Comparison of ENCODE assay signal across 33 cellular contexts in the genomic region with DNA sequence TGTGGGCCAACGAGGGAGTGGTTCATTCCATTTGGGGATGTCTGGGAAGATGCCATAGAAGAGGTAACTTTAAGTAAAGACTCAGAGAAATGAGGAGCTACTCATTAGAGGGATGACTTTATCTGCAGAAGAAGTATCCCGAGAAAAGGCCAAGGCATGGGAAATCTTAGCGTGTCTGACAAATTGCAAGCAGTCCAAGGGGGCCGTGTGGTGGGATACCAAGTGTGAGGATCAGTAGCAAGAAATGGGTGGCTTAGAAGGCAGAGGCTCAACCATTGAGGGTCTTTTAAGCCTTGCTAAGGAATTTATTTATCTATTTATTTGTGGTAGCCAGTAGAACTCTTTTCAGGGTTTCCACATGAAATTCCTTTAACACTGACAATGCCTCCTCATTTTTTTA.
DNase-seq lines count a peak whose midpoint lies in the region; FAIRE-seq and TF ChIP-seq lines count a peak whose summit lies in the region.
"Had no signal": no experiment of that assay in that cellular context is flagged by ENCODE, and none has a peak within 500 bp of the region (broad histone marks: within the 10 kb centered on the region; RNA-seq: fewer than 3 reads in every experiment).

No MANE protein-coding gene starts in this region.

- H4K91ac ChIP-seq in H1 (replicated peaks; ENCODE audit: insufficient read length, low read length) = no peak overlapping the region
- no peak overlapping the region for H4K91ac ChIP-seq in H9 (ENCODE audit: insufficient read length, low read depth, low read length)

- H3K9me3 Mint-ChIP-seq in H9 = no peaks in the 10 kb centered on the region; a peak in 2 of 5 replicates
- H3K9me3 Mint-ChIP-seq: CD4-positive, alpha-beta T cell; CD8-positive, alpha-beta memory T cell; CD8-positive, alpha-beta T cell had no signal

- no peak overlapping the region for H3K27ac ChIP-seq in H1 (ENCODE audit: low read depth, low read length)
- H3K27ac ChIP-seq in esophagus muscularis mucosa (replicated peaks in 1 of 4) = no peak overlapping the region
- no peak overlapping the region for H3K27ac ChIP-seq in H9 (ENCODE audit: insufficient read length, low read depth, low read length)
- H3K27ac ChIP-seq: 22Rv1; A549; BLaER1; BLaER1 treated with 17β-estradiol and CSF1 and Interleukin-3, amounts not matched to agents 10 nM and 100 nM; C4-2B had no signal

- H3K18ac ChIP-seq in H1 (ENCODE audit: extremely low read depth, low read length) (no peak overlapping the region), H9 (ENCODE audit: insufficient read length, low read depth, low read length) (no peak overlapping the region)

- H2BK20ac ChIP-seq in H1 (ENCODE audit: low read length) (no peak overlapping the region), H9 (ENCODE audit: low read depth, low read length, poor library complexity, severe bottlenecking) (no peak overlapping the region)

- no peaks in the 10 kb centered on the region for H3K79me2 ChIP-seq in H1 (ENCODE audit: control insufficient read depth in 1 of 2, insufficient read depth in 2 of 2, low read length in 2 of 2)
- no peaks in the 10 kb centered on the region for H3K79me2 ChIP-seq in H9 (ENCODE audit: insufficient read depth, low read length)

- H3K36me3 ChIP-seq in H1 (ENCODE audit: control insufficient read depth in 2 of 4, insufficient read depth in 4 of 4, low read length in 3 of 4) (no peaks in the 10 kb centered on the region), esophagus muscularis mucosa (no peaks in the 10 kb centered on the region)
- H3K36me3 ChIP-seq: BE2C; BLaER1; BLaER1 treated with 17β-estradiol and CSF1 and Interleukin-3, amounts not matched to agents 10 nM and 100 nM had no signal

- no peak overlapping the region for H2BK5ac ChIP-seq in H1 (ENCODE audit: low read depth, low read length)
- H2BK5ac ChIP-seq in H9 (ENCODE audit: insufficient read length, low read length) = no peak overlapping the region

- H3K9me3 ChIP-seq in H1 (ENCODE audit: insufficient read depth in 2 of 2, low read depth in 1 of 2, low read length in 1 of 2) (no peaks in the 10 kb centered on the region), esophagus muscularis mucosa (no peaks in the 10 kb centered on the region), H9 (ENCODE audit: control insufficient read depth, low read depth, low read length) (no peaks in the 10 kb centered on the region)
- H3K9me3 ChIP-seq: BE2C, BLaER1, Caco-2 had no signal

- H3K4me1 ChIP-seq in H1 (replicated peaks in 1 of 4; ENCODE audit: control insufficient read depth in 3 of 4, insufficient read depth in 4 of 4, low read length in 3 of 4) = no peaks in the 10 kb centered on the region
- H3K4me1 ChIP-seq in esophagus muscularis mucosa = no peaks in the 10 kb centered on the region
- no peaks in the 10 kb centered on the region for H3K4me1 ChIP-seq in H9 (ENCODE audit: insufficient read depth, low read length)
- H3K4me1 ChIP-seq: A549; BE2C; BLaER1; BLaER1 treated with 17β-estradiol and CSF1 and Interleukin-3, amounts not matched to agents 10 nM and 100 nM; Caco-2 had no signal

- POLR2A ChIA-PET in H1 (lab: Charles Lee; ENCODE audit: partially characterized antibody) = no interaction called here

- intact Hi-C loops in esophagus muscularis mucosa (cut with DNase I) = no loop called here

- no peak overlapping the region for H3K14ac ChIP-seq in H1 (ENCODE audit: insufficient read length)
- H3K14ac ChIP-seq in H9 (ENCODE audit: insufficient read depth, low read length) = no peak overlapping the region

- no peaks in the 10 kb centered on the region for H3K4me1 Mint-ChIP-seq in H9
- H3K4me1 Mint-ChIP-seq: B cell; CD14-positive monocyte; CD4-positive, alpha-beta memory T cell; CD4-positive, CD25-positive, alpha-beta regulatory T cell; CD8-positive, alpha-beta memory T cell had no signal

- no peak overlapping the region for H2BK12ac ChIP-seq in H1 (ENCODE audit: low read depth, low read length)
- H2BK12ac ChIP-seq in H9 (ENCODE audit: insufficient read length, low read depth, low read length) = no peak overlapping the region

- H4K5ac ChIP-seq in H1 (ENCODE audit: insufficient read length, low read depth, low read length) (no peak overlapping the region), H9 (ENCODE audit: insufficient read length, low read depth, low read length) (no peak overlapping the region)

- H2BK15ac ChIP-seq in H1 (ENCODE audit: low read length) (no peak overlapping the region), H9 (ENCODE audit: low read depth, low read length) (no peak overlapping the region)

- H3K4me3 ChIP-seq in H1 (ENCODE audit: extremely low read depth in 1 of 4, insufficient read depth in 2 of 4, low read depth in 3 of 4, low read length in 4 of 4) (no peak overlapping the region), esophagus muscularis mucosa (no peak overlapping the region)
- H3K4me3 ChIP-seq: A549; BLaER1; BLaER1 treated with 17β-estradiol and CSF1 and Interleukin-3, amounts not matched to agents 10 nM and 100 nM had no signal

- TF ChIP-seq RAD21 in H1 (IDR thresholded peaks at IDR 0.05 in 1 of 2, conservative IDR thresholded peaks at IDR 0.05 in 1 of 2; ENCODE audit: low read depth in 2 of 2, low read length in 2 of 2) = no peak

- TF ChIP-seq CTCF in H1 (IDR thresholded peaks at IDR 0.05; ENCODE audit: control extremely low read depth in 1 of 3, insufficient read depth in 1 of 3, low read depth in 1 of 3, low read length in 3 of 3) (no peak), esophagus muscularis mucosa (IDR thresholded peaks at IDR 0.05) (no peak), H9 (conservative IDR thresholded peaks at IDR 0.05) (no peak)

- H2AK5ac ChIP-seq in H1 (ENCODE audit: low read depth, low read length) (0 out of 2 replicates have a peak overlapping the region, but pooled peaks have one; percentile 39), H9 (ENCODE audit: insufficient read length, low read length) (no peak overlapping the region)

- FAIRE-seq in H1 (lab: Jason Lieb, UNC) = no peak
- FAIRE-seq: A204.1, A549, D721Med had no signal

- H3K27me3 Mint-ChIP-seq in H9 (ENCODE audit: low read depth) = no peaks in the 10 kb centered on the region; the same call in 1 of the 2 replicates
- H3K27me3 Mint-ChIP-seq: CD4-positive, alpha-beta T cell had no signal

- TF ChIP-seq POLR2A in H1 (IDR thresholded peaks at IDR 0.05; ENCODE audit: control extremely low read depth in 1 of 2, low read depth in 2 of 2, low read length in 2 of 2) = no peak
- no peak for TF ChIP-seq POLR2A in esophagus muscularis mucosa (IDR thresholded peaks at IDR 0.05; ENCODE audit: low read depth)

- no peaks in the 10 kb centered on the region for H3K79me1 ChIP-seq in H1 (ENCODE audit: low read depth, low read length)
- no peaks in the 10 kb centered on the region for H3K79me1 ChIP-seq in H9 (ENCODE audit: insufficient read depth, low read depth, low read length, poor library complexity, severe bottlenecking)

- no peak overlapping the region for H2AFZ ChIP-seq in H1 (ENCODE audit: low read length)
- no peak overlapping the region for H2AFZ ChIP-seq in H9 (ENCODE audit: low read length)

- H3K4ac ChIP-seq in H1 (replicated peaks; ENCODE audit: insufficient read length, low read depth, low read length) (no peak overlapping the region), H9 (ENCODE audit: low read depth, low read length) (no peak overlapping the region)

- H3K27me3 ChIP-seq in H1 (replicated peaks in 1 of 4; ENCODE audit: control insufficient read depth in 3 of 4, extremely low read depth in 1 of 4, insufficient read depth in 3 of 4, low read length in 3 of 4) (no peaks in the 10 kb centered on the region), esophagus muscularis mucosa (no peaks in the 10 kb centered on the region), H9 (ENCODE audit: insufficient read depth, low read length) (no peaks in the 10 kb centered on the region)
- H3K27me3 ChIP-seq: BE2C; BLaER1; BLaER1 treated with 17β-estradiol and CSF1 and Interleukin-3, amounts not matched to agents 10 nM and 100 nM had no signal

- TF ChIP-seq EP300 in H1 (IDR thresholded peaks at IDR 0.05; ENCODE audit: borderline replicate concordance in 1 of 2, low read depth in 2 of 2, low read length in 2 of 2) (no peak), esophagus muscularis mucosa (IDR thresholded peaks at IDR 0.05) (no peak)

- H4K20me1 ChIP-seq in H1 (replicated peaks in 1 of 2; ENCODE audit: control insufficient read depth in 1 of 2, insufficient read depth in 2 of 2, low read length in 2 of 2) (no peaks in the 10 kb centered on the region), H9 (ENCODE audit: control insufficient read depth, insufficient read depth, insufficient read length) (no peaks in the 10 kb centered on the region)
- H4K20me1 ChIP-seq: BLaER1; BLaER1 treated with 17β-estradiol and CSF1 and Interleukin-3, amounts not matched to agents 10 nM and 100 nM had no signal

- H2BK120ac ChIP-seq in H1 (replicated peaks; ENCODE audit: low read depth, low read length) (no peak overlapping the region), H9 (ENCODE audit: low read depth, low read length, poor library complexity, severe bottlenecking) (no peak overlapping the region)

- H3K23ac ChIP-seq in H1 (ENCODE audit: insufficient read length) (no peak overlapping the region), H9 (ENCODE audit: insufficient read length, low read depth, low read length) (no peak overlapping the region)

- no peak overlapping the region for H3K9ac ChIP-seq in H1 (replicated peaks in 1 of 4; ENCODE audit: extremely low read depth in 1 of 4, low read depth in 3 of 4, low read length in 3 of 4)
- no peak overlapping the region for H3K9ac ChIP-seq in H9 (ENCODE audit: extremely low read depth, insufficient read length, low read length)
- H3K9ac ChIP-seq: BLaER1; BLaER1 treated with 17β-estradiol and CSF1 and Interleukin-3, amounts not matched to agents 10 nM and 100 nM had no signal

- 0 out of 7 replicates have a peak, but pooled peaks cover 0 to 3% (median 0%) of the 10 kb centered on the region in 3 experiments for H3K36me3 Mint-ChIP-seq in H9 (ENCODE audit: insufficient read depth in 1 of 3, low read depth in 3 of 3)
- H3K36me3 Mint-ChIP-seq: CD14-positive monocyte; CD4-positive, alpha-beta memory T cell; CD4-positive, CD25-positive, alpha-beta regulatory T cell; CD8-positive, alpha-beta memory T cell; CD8-positive, alpha-beta T cell had no signal

- H4K8ac ChIP-seq in H1 (ENCODE audit: extremely low read depth, insufficient read depth, low read length) (no peak overlapping the region), H9 (replicated peaks; ENCODE audit: insufficient read length, low read depth, low read length) (no peak overlapping the region)

- CTCF ChIA-PET in H1 (lab: Charles Lee; ENCODE audit: partially characterized antibody) = no interaction called here

- H3T11ph ChIP-seq in H9 (ENCODE audit: low read length) = no peak overlapping the region

- DNase-seq in H1 (ENCODE audit: low read depth in 1 of 2, low spot score in 2 of 2) = no peak
- peak; percentile 90 for DNase-seq in esophagus muscularis mucosa (ENCODE audit: extremely low spot score)
- no peak for DNase-seq in effector CD4-positive, alpha-beta T cell
- no peak for DNase-seq in H9
- DNase-seq: 8988T; ACHN; AML-193; BE2C; C1 segment of cervical spinal cord; Caco-2; Calu3; CD4-positive, alpha-beta memory T cell; CD4-positive, alpha-beta T cell; CD4-positive, CD25-positive, alpha-beta regulatory T cell; CD8-positive, alpha-beta memory T cell; CD8-positive, alpha-beta T cell; COR-L47; DMS 273 treated with DMSO at 0.1 percent for 48 hours; DMS153; DMS53; DMS79; DMS79 treated with DMSO at 0.1 percent for 48 hours; DND-41; EL had no signal

- H3K56ac ChIP-seq in H1 (replicated peaks; ENCODE audit: insufficient read length, low read depth, low read length) = no peak overlapping the region
- no peak overlapping the region for H3K56ac ChIP-seq in H9 (ENCODE audit: insufficient read length, low read depth, low read length)

- H3K23me2 ChIP-seq in H1 (ENCODE audit: low read depth, low read length) (no peaks in the 10 kb centered on the region), H9 (ENCODE audit: insufficient read length, low read depth, low read length, poor library complexity, severe bottlenecking) (no peaks in the 10 kb centered on the region)

- no peak overlapping the region for H3K4me2 ChIP-seq in H1 (ENCODE audit: insufficient read depth in 1 of 2, low read depth in 2 of 2, low read length in 2 of 2)
- H3K4me2 ChIP-seq in H9 (ENCODE audit: insufficient read depth, insufficient read length, low read length) = no peak overlapping the region
- H3K4me2 ChIP-seq: A549; BLaER1; BLaER1 treated with 17β-estradiol and CSF1 and Interleukin-3, amounts not matched to agents 10 nM and 100 nM had no signal

- no peak overlapping the region for H3K27ac Mint-ChIP-seq in H9
- H3K27ac Mint-ChIP-seq: B cell; CD14-positive monocyte; CD4-positive, alpha-beta T cell; CD4-positive, CD25-positive, alpha-beta regulatory T cell; CD8-positive, alpha-beta memory T cell; CD8-positive, alpha-beta T cell had no signal

- H3K4me3 Mint-ChIP-seq in H9 = no peak overlapping the region
- H3K4me3 Mint-ChIP-seq: B cell; CD14-positive monocyte; CD4-positive, alpha-beta memory T cell; CD4-positive, alpha-beta T cell; CD4-positive, CD25-positive, alpha-beta regulatory T cell; CD8-positive, alpha-beta memory T cell; CD8-positive, alpha-beta T cell had no signal

- 92% methylated on average over 4 of the region's 4 CpGs; no CpG with 5 or more reads in 1 of the 2 experiments for WGBS in H1 (ENCODE audit: extremely low coverage in 1 of 2, insufficient coverage in 1 of 2, insufficient read length in 1 of 2, insufficient replicate concordance in 2 of 2, low coverage in 1 of 2, low lambda C conversion rate in 2 of 2, missing lambda C conversion rate in 1 of 2), 2 experiments
- WGBS in esophagus muscularis mucosa = 88% methylated on average over 4 of the region's 4 CpGs
- no CpG with 5 or more reads among the region's 4 CpGs for WGBS in H9 (ENCODE audit: extremely low coverage, insufficient read length, low lambda C conversion rate)
